ENCODE assay signal across 26 cellular contexts in the genomic region with DNA sequence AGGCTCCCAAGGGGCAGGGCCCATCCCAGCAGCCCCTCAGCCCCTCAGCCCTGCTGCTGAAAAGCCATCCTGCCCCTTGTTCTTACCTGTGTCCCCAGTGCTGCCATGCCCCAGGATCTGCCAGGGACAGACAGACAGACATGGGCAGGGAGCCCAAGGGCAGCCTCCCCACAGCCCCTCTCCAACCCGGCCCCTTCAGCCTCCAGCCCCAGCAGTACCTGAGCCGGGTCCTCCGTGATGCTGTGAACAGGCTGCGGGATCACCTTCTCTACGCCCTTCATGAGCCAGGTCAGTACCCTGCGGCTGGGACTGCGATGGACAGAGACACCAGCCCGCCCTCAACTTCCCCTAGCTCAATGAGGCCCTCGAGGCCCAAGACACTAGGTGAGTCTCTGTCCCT. TPM values are rescaled to one million over a fixed set of nuclear protein-coding genes. Genes with fewer than 3 reads are reported as not detected.
"Had no signal": no experiment of that assay in that cellular context is flagged by ENCODE, and none has a peak within 500 bp of the region (broad histone marks: within the 10 kb centered on the region; RNA-seq: fewer than 3 reads in every experiment).

No MANE protein-coding gene starts in this region.

- H3K36me3 ChIP-seq: ascending aorta, Peyer's patch, SJSA1 had no signal

- H3K4me1 Mint-ChIP-seq: activated naive CD8-positive, alpha-beta T cell treated with anti-CD3 and anti-CD28 coated beads, Interleukin-2, amount 50 U/mL, for 24 hours had no signal

- H3K27me3 Mint-ChIP-seq: activated CD8-positive, alpha-beta T cell treated with anti-CD3 and anti-CD28 coated beads for 36 hours; activated naive CD8-positive, alpha-beta T cell treated with anti-CD3 and anti-CD28 coated beads, Interleukin-2, amount 50 U/mL, for 24 hours had no signal

- H3K9me3 ChIP-seq: ascending aorta, body of pancreas, Peyer's patch, SJSA1 had no signal

- H3K9me3 Mint-ChIP-seq: activated CD8-positive, alpha-beta T cell treated with anti-CD3 and anti-CD28 coated beads for 36 hours; activated naive CD8-positive, alpha-beta T cell treated with anti-CD3 and anti-CD28 coated beads, Interleukin-2, amount 50 U/mL, for 24 hours; T-helper 1 cell treated with Interleukin-12 subunit alpha and Interleukin-12 subunit beta and Interleukin-4 antibody, amounts not matched to agents 30 μg/mL and 1 μg/mL, for 36 hours had no signal

- ATAC-seq: activated CD4-positive, CD25-positive, alpha-beta regulatory T cell treated with anti-CD3 and anti-CD28 coated beads, Interleukin-2, amount 50 U/mL, for 24 hours; activated CD8-positive, alpha-beta T cell treated with anti-CD3 and anti-CD28 coated beads for 36 hours; activated naive CD8-positive, alpha-beta T cell treated with anti-CD3 and anti-CD28 coated beads, Interleukin-2, amount 50 U/mL, for 24 hours; body of pancreas; SK-N-SH treated with all-trans-retinoic acid at 6 μM for 48 hours had no signal

- H3K4me3 ChIP-seq: ascending aorta, body of pancreas, Peyer's patch, SJSA1 had no signal

- H3K27ac Mint-ChIP-seq: activated CD8-positive, alpha-beta T cell treated with anti-CD3 and anti-CD28 coated beads for 36 hours; activated naive CD8-positive, alpha-beta T cell treated with anti-CD3 and anti-CD28 coated beads, Interleukin-2, amount 50 U/mL, for 24 hours; T-helper 1 cell treated with Interleukin-12 subunit alpha and Interleukin-12 subunit beta and Interleukin-4 antibody, amounts not matched to agents 30 μg/mL and 1 μg/mL, for 36 hours had no signal

- DNase-seq: activated CD4-positive, alpha-beta T cell treated with anti-CD3 and anti-CD28 coated beads for 4 hours; activated CD8-positive, alpha-beta memory T cell treated with anti-CD3 and anti-CD28 coated beads, Interleukin-2, amount 50 U/mL, for 48 hours; activated CD8-positive, alpha-beta T cell treated with anti-CD3 and anti-CD28 coated beads for 36 hours; activated naive CD4-positive, alpha-beta T cell treated with anti-CD3 and anti-CD28 coated beads, Interleukin-2, amount 50 U/mL, for 16 hours; activated naive CD8-positive, alpha-beta T cell treated with anti-CD3 and anti-CD28 coated beads, Interleukin-2, amount 50 U/mL, for 24 hours; activated T-cell treated with anti-CD3 and anti-CD28 coated beads, Interleukin-2, amount 50 U/mL, for 1 hour; amniotic stem cell; body of pancreas; NCI-H1092; NCI-H1417; NCI-H1694 treated with DMSO at 0.1 percent for 48 hours; NCI-H2029 treated with DMSO at 0.1 percent for 48 hours; NCI-H510A treated with DMSO at 0.1 percent for 48 hours; NCI-H69; NK-92 treated with Interleukin-12 subunit alpha and Interleukin-12 subunit beta, amount 100 ng/mL, for 24 hours; Peyer's patch; SHP77 had no signal

- H3K4me2 ChIP-seq: KMS-11 had no signal

- H3K4me1 ChIP-seq: ascending aorta, body of pancreas, Peyer's patch, SJSA1 had no signal

- H3K9ac ChIP-seq: KMS-11 had no signal

- FAIRE-seq: bronchial epithelial cell had no signal

- H3K27me3 ChIP-seq: ascending aorta, body of pancreas, Peyer's patch, SJSA1 had no signal

- H3K4me3 Mint-ChIP-seq: activated CD8-positive, alpha-beta T cell treated with anti-CD3 and anti-CD28 coated beads for 36 hours; activated naive CD8-positive, alpha-beta T cell treated with anti-CD3 and anti-CD28 coated beads, Interleukin-2, amount 50 U/mL, for 24 hours; T-helper 1 cell treated with Interleukin-12 subunit alpha and Interleukin-12 subunit beta and Interleukin-4 antibody, amounts not matched to agents 30 μg/mL and 1 μg/mL, for 36 hours had no signal

- H3K27ac ChIP-seq: ascending aorta, body of pancreas, KMS-11, Peyer's patch, RWPE1, SJSA1 had no signal

RNA-seq across cellular contexts. Expression of gene CNGB1, which starts 8.2 kb away (rescaled TPM):
- total RNA-seq: activated CD8-positive, alpha-beta T cell treated with anti-CD3 and anti-CD28 coated beads for 36 hours; ascending aorta; body of pancreas; MCF 10A had no signal
